In the genomic region with DNA sequence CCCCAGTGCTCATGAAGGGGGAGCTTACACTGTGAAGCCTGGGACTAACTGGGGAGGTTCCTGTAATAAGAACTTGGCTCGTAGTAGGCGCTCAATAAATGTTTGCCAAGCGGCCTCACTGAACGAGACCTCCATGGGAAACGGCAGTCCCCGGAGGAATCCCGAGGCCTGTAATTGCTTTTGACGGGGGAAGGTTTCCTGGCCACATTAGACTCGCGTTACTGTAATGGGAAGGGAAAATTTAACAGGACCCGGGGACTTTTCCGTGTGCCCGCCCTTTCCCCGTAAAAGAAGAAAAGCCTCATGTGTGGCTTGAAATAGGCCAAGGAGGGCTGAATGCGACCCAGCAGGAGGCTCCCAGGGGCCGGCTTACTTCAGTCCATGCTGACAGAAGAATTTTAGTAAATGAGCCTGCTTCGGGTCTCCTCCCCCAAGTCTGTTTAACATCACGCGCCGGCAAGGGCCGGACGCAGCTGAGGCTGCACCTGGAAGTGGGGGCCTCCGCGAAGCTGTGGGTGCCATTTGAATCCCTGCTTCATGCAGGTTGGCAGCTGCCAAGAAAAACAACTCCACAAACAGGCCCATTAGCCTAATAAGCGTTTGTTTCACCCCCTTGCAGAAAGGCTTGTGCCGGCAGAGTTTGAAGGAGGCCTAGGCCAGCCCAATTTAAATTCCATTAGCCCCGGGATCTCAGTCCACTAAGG, we compare ENCODE assay signal across 1 cellular context.
TF ChIP-seq lines count a peak whose summit lies in the region.

No MANE protein-coding gene starts in this region.

TF ChIP-seq in H1, 55 proteins besides CTCF, POLR2A, EP300 and RAD21 (continued from another document):
- TF ChIP-seq, protein P1, sequence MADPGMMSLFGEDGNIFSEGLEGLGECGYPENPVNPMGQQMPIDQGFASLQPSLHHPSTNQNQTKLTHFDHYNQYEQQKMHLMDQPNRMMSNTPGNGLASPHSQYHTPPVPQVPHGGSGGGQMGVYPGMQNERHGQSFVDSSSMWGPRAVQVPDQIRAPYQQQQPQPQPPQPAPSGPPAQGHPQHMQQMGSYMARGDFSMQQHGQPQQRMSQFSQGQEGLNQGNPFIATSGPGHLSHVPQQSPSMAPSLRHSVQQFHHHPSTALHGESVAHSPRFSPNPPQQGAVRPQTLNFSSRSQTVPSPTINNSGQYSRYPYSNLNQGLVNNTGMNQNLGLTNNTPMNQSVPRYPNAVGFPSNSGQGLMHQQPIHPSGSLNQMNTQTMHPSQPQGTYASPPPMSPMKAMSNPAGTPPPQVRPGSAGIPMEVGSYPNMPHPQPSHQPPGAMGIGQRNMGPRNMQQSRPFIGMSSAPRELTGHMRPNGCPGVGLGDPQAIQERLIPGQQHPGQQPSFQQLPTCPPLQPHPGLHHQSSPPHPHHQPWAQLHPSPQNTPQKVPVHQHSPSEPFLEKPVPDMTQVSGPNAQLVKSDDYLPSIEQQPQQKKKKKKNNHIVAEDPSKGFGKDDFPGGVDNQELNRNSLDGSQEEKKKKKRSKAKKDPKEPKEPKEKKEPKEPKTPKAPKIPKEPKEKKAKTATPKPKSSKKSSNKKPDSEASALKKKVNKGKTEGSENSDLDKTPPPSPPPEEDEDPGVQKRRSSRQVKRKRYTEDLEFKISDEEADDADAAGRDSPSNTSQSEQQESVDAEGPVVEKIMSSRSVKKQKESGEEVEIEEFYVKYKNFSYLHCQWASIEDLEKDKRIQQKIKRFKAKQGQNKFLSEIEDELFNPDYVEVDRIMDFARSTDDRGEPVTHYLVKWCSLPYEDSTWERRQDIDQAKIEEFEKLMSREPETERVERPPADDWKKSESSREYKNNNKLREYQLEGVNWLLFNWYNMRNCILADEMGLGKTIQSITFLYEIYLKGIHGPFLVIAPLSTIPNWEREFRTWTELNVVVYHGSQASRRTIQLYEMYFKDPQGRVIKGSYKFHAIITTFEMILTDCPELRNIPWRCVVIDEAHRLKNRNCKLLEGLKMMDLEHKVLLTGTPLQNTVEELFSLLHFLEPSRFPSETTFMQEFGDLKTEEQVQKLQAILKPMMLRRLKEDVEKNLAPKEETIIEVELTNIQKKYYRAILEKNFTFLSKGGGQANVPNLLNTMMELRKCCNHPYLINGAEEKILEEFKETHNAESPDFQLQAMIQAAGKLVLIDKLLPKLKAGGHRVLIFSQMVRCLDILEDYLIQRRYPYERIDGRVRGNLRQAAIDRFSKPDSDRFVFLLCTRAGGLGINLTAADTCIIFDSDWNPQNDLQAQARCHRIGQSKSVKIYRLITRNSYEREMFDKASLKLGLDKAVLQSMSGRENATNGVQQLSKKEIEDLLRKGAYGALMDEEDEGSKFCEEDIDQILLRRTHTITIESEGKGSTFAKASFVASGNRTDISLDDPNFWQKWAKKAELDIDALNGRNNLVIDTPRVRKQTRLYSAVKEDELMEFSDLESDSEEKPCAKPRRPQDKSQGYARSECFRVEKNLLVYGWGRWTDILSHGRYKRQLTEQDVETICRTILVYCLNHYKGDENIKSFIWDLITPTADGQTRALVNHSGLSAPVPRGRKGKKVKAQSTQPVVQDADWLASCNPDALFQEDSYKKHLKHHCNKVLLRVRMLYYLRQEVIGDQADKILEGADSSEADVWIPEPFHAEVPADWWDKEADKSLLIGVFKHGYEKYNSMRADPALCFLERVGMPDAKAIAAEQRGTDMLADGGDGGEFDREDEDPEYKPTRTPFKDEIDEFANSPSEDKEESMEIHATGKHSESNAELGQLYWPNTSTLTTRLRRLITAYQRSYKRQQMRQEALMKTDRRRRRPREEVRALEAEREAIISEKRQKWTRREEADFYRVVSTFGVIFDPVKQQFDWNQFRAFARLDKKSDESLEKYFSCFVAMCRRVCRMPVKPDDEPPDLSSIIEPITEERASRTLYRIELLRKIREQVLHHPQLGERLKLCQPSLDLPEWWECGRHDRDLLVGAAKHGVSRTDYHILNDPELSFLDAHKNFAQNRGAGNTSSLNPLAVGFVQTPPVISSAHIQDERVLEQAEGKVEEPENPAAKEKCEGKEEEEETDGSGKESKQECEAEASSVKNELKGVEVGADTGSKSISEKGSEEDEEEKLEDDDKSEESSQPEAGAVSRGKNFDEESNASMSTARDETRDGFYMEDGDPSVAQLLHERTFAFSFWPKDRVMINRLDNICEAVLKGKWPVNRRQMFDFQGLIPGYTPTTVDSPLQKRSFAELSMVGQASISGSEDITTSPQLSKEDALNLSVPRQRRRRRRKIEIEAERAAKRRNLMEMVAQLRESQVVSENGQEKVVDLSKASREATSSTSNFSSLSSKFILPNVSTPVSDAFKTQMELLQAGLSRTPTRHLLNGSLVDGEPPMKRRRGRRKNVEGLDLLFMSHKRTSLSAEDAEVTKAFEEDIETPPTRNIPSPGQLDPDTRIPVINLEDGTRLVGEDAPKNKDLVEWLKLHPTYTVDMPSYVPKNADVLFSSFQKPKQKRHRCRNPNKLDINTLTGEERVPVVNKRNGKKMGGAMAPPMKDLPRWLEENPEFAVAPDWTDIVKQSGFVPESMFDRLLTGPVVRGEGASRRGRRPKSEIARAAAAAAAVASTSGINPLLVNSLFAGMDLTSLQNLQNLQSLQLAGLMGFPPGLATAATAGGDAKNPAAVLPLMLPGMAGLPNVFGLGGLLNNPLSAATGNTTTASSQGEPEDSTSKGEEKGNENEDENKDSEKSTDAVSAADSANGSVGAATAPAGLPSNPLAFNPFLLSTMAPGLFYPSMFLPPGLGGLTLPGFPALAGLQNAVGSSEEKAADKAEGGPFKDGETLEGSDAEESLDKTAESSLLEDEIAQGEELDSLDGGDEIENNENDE (IDR thresholded peaks at IDR 0.05; ENCODE audit: insufficient replicate concordance, low read length) = no peak
- TF ChIP-seq KDM5A (IDR thresholded peaks at IDR 0.05; ENCODE audit: low read length) (no peak), CTBP2 (IDR thresholded peaks at IDR 0.05; ENCODE audit: borderline replicate concordance, insufficient read depth, insufficient read length, low read length) (no peak), KDM1A (IDR thresholded peaks at IDR 0.05; ENCODE audit: borderline replicate concordance, low read length) (0 out of 2 replicates have a peak, but pooled peaks have one; percentile 24), TEAD4 (IDR thresholded peaks at IDR 0.05; ENCODE audit: low read depth, low read length) (peak; percentile 38; the same call in 1 of the 2 replicates)
